ENCODE assay signal across 23 cellular contexts in genomic region chr11:60069471-60069870, GRCh38. TPM values are rescaled to one million over a fixed set of nuclear protein-coding genes. Genes with fewer than 3 reads are reported as not detected.
DNase-seq lines count a peak whose midpoint lies in the region; ATAC-seq, FAIRE-seq and TF ChIP-seq lines count a peak whose summit lies in the region.
"Had no signal": no experiment of that assay in that cellular context is flagged by ENCODE, and none has a peak within 500 bp of the region (broad histone marks: within the 10 kb centered on the region; RNA-seq: fewer than 3 reads in every experiment).

No MANE protein-coding gene starts in this region.

- H3K27me3 ChIP-seq in H1 (replicated peaks in 1 of 4; ENCODE audit: control insufficient read depth in 3 of 4, extremely low read depth in 1 of 4, insufficient read depth in 3 of 4, low read length in 3 of 4) (no peaks in the 10 kb centered on the region), foreskin keratinocyte (no peaks in the 10 kb centered on the region)
- H3K27me3 ChIP-seq: BLaER1 had no signal

- H2BK12ac ChIP-seq in H1 (ENCODE audit: low read depth, low read length), result no peak overlapping the region

- no peak overlapping the region for H3K14ac ChIP-seq in H1 (ENCODE audit: insufficient read length)

- no peak overlapping the region for H2BK15ac ChIP-seq in H1 (ENCODE audit: low read length)

- DNase-seq in activated T-cell treated with anti-CD3 and anti-CD28 coated beads, Interleukin-2, amount 50 U/mL, for 72 hours, result no peak
- no peak for DNase-seq in activated T-cell treated with anti-CD3 and anti-CD28 coated beads, Interleukin-2, amount 50 U/mL, for 1 hour
- DNase-seq in H1 (ENCODE audit: low read depth in 1 of 2, low spot score in 2 of 2) (no peak), foreskin keratinocyte (peak; percentile 8 to 58), renal cortical epithelial cell (ENCODE audit: low read depth) (peak; percentile 71)
- DNase-seq in activated CD8-positive, alpha-beta memory T cell treated with anti-CD3 and anti-CD28 coated beads, Interleukin-2, amount 50 U/mL, for 4 hours, result no peak
- DNase-seq: CD4-positive, alpha-beta memory T cell; DMS 273 treated with DMSO at 0.1 percent for 48 hours; GM23248; HCEC 1CT; IMR-90 had no signal

- peak overlapping the region; percentile 53 for H3K56ac ChIP-seq in H1 (replicated peaks; ENCODE audit: insufficient read length, low read depth, low read length)

- H2BK5ac ChIP-seq in H1 (ENCODE audit: low read depth, low read length), result no peak overlapping the region

- CTCF ChIA-PET in H1 (lab: Charles Lee; ENCODE audit: partially characterized antibody), result no interaction called here

- POLR2A ChIA-PET in H1 (lab: Charles Lee; ENCODE audit: partially characterized antibody), result no interaction called here

- H2BK120ac ChIP-seq in H1 (replicated peaks; ENCODE audit: low read depth, low read length), result no peak overlapping the region

- H3K4me2 ChIP-seq in H1 (ENCODE audit: insufficient read depth in 1 of 2, low read depth in 2 of 2, low read length in 2 of 2), result no peak overlapping the region
- H3K4me2 ChIP-seq: BLaER1 had no signal

- H2AK5ac ChIP-seq in H1 (ENCODE audit: low read depth, low read length), result no peak overlapping the region

- H4K5ac ChIP-seq in H1 (ENCODE audit: insufficient read length, low read depth, low read length), result no peak overlapping the region

- no peak for ATAC-seq in activated T-cell treated with anti-CD3 and anti-CD28 coated beads, Interleukin-2, amount 50 U/mL, for 72 hours (replicated peaks in 1 of 2)
- ATAC-seq in foreskin keratinocyte (no peak), GM19452 (IDR thresholded peaks at IDR 0.05; ENCODE audit: unreplicated experiment) (no peak), HG03135 (IDR thresholded peaks at IDR 0.05; ENCODE audit: unreplicated experiment) (no peak)

- no peaks in the 10 kb centered on the region for H4K20me1 ChIP-seq in H1 (replicated peaks in 1 of 2; ENCODE audit: control insufficient read depth in 1 of 2, insufficient read depth in 2 of 2, low read length in 2 of 2)
- H4K20me1 ChIP-seq: BLaER1 had no signal

- H3K9me3 ChIP-seq in H1 (ENCODE audit: insufficient read depth in 2 of 2, low read depth in 1 of 2, low read length in 1 of 2), result peaks cover 0 to 12% of the 10 kb centered on the region in 2 experiments; a peak in 1 of 4 replicates
- H3K9me3 ChIP-seq: BLaER1 had no signal

- H3K23ac ChIP-seq in H1 (ENCODE audit: insufficient read length), result no peak overlapping the region

- H3K79me2 ChIP-seq in H1 (ENCODE audit: control insufficient read depth in 1 of 2, insufficient read depth in 2 of 2, low read length in 2 of 2), result no peaks in the 10 kb centered on the region

- no peak for TF ChIP-seq POLR2A in H1 (IDR thresholded peaks at IDR 0.05; ENCODE audit: control extremely low read depth in 1 of 2, low read depth in 2 of 2, low read length in 2 of 2)

- no peak for TF ChIP-seq RAD21 in H1 (IDR thresholded peaks at IDR 0.05 in 1 of 2, conservative IDR thresholded peaks at IDR 0.05 in 1 of 2; ENCODE audit: low read depth in 2 of 2, low read length in 2 of 2)

- no peaks in the 10 kb centered on the region for H3K4me1 Mint-ChIP-seq in activated T-cell treated with anti-CD3 and anti-CD28 coated beads, Interleukin-2, amount 50 U/mL, for 72 hours (ENCODE audit: low read depth)
- H3K4me1 Mint-ChIP-seq: CD14-positive monocyte; CD4-positive, alpha-beta memory T cell had no signal

- no peaks in the 10 kb centered on the region for H3K36me3 Mint-ChIP-seq in activated T-cell treated with anti-CD3 and anti-CD28 coated beads, Interleukin-2, amount 50 U/mL, for 72 hours (ENCODE audit: insufficient read depth in 2 of 2)
- H3K36me3 Mint-ChIP-seq: CD4-positive, alpha-beta memory T cell had no signal

- no peak overlapping the region for H2AFZ ChIP-seq in H1 (ENCODE audit: low read length)
- H2AFZ ChIP-seq: GM23248 had no signal

- FAIRE-seq in H1 (lab: Jason Lieb, UNC), result no peak
- FAIRE-seq: G401.6, GM12891, GM19239, H54, HTR-8/SVneo had no signal

- no peak overlapping the region for H4K91ac ChIP-seq in H1 (replicated peaks; ENCODE audit: insufficient read length, low read length)

- H3K79me1 ChIP-seq in H1 (ENCODE audit: low read depth, low read length), result no peaks in the 10 kb centered on the region

- H3K27me3 Mint-ChIP-seq in activated T-cell treated with anti-CD3 and anti-CD28 coated beads, Interleukin-2, amount 50 U/mL, for 72 hours (ENCODE audit: low read depth), result peaks cover 9% of the 10 kb centered on the region

- H3K9ac ChIP-seq in H1 (replicated peaks in 1 of 4; ENCODE audit: extremely low read depth in 1 of 4, low read depth in 3 of 4, low read length in 3 of 4), result no peak overlapping the region
- H3K9ac ChIP-seq: BLaER1, GM23248 had no signal

- no peaks in the 10 kb centered on the region for H3K9me3 Mint-ChIP-seq in activated T-cell treated with anti-CD3 and anti-CD28 coated beads, Interleukin-2, amount 50 U/mL, for 72 hours

- TF ChIP-seq EP300 in H1 (IDR thresholded peaks at IDR 0.05; ENCODE audit: borderline replicate concordance in 1 of 2, low read depth in 2 of 2, low read length in 2 of 2), result no peak

- H2BK20ac ChIP-seq in H1 (ENCODE audit: low read length), result no peak overlapping the region

- TF ChIP-seq CTCF in H1 (IDR thresholded peaks at IDR 0.05; ENCODE audit: control extremely low read depth in 1 of 3, insufficient read depth in 1 of 3, low read depth in 1 of 3, low read length in 3 of 3) (no peak), foreskin keratinocyte (conservative IDR thresholded peaks at IDR 0.05) (no peak)

- H3K4me3 Mint-ChIP-seq in activated T-cell treated with anti-CD3 and anti-CD28 coated beads, Interleukin-2, amount 50 U/mL, for 72 hours, result no peak overlapping the region
- H3K4me3 Mint-ChIP-seq: CD14-positive monocyte; CD4-positive, alpha-beta memory T cell had no signal

- peak overlapping the region; percentile 10 for H3K27ac Mint-ChIP-seq in activated T-cell treated with anti-CD3 and anti-CD28 coated beads, Interleukin-2, amount 50 U/mL, for 72 hours
- H3K27ac Mint-ChIP-seq: CD14-positive monocyte; CD4-positive, alpha-beta memory T cell had no signal

- H3K4me1 ChIP-seq in H1 (replicated peaks in 1 of 4; ENCODE audit: control insufficient read depth in 3 of 4, insufficient read depth in 4 of 4, low read length in 3 of 4), result no peaks in the 10 kb centered on the region
- no peaks in the 10 kb centered on the region for H3K4me1 ChIP-seq in foreskin keratinocyte
- H3K4me1 ChIP-seq: BLaER1 had no signal

- H3K4ac ChIP-seq in H1 (replicated peaks; ENCODE audit: insufficient read length, low read depth, low read length), result no peak overlapping the region

- no peak overlapping the region for H3K27ac ChIP-seq in H1 (ENCODE audit: low read depth, low read length)
- no peak overlapping the region for H3K27ac ChIP-seq in foreskin keratinocyte
- H3K27ac ChIP-seq: 22Rv1, BLaER1, GM23248 had no signal

- no peak overlapping the region for H4K8ac ChIP-seq in H1 (ENCODE audit: extremely low read depth, insufficient read depth, low read length)

- H3K18ac ChIP-seq in H1 (ENCODE audit: extremely low read depth, low read length), result no peak overlapping the region

- H3K23me2 ChIP-seq in H1 (ENCODE audit: low read depth, low read length), result no peaks in the 10 kb centered on the region

- peaks cover 0 to 2% (median 0%) of the 10 kb centered on the region in 4 experiments; a peak in 1 of 8 replicates for H3K36me3 ChIP-seq in H1 (ENCODE audit: control insufficient read depth in 2 of 4, insufficient read depth in 4 of 4, low read length in 3 of 4)
- H3K36me3 ChIP-seq: BLaER1 had no signal

- H3K4me3 ChIP-seq in H1 (ENCODE audit: extremely low read depth in 1 of 4, insufficient read depth in 2 of 4, low read depth in 3 of 4, low read length in 4 of 4), result no peak overlapping the region
- H3K4me3 ChIP-seq: BLaER1, GM23248 had no signal

- 88% methylated on average over 2 of the region's 2 CpGs; no CpG with 5 or more reads in 1 of the 2 experiments for WGBS in H1 (ENCODE audit: extremely low coverage in 1 of 2, insufficient coverage in 1 of 2, insufficient read length in 1 of 2, insufficient replicate concordance in 2 of 2, low coverage in 1 of 2, low lambda C conversion rate in 2 of 2, missing lambda C conversion rate in 1 of 2), 2 experiments

RNA-seq across cellular contexts. Expression of gene MS4A3, which starts 13.0 kb away (rescaled TPM):
- total RNA-seq in activated T-cell treated with anti-CD3 and anti-CD28 coated beads, Interleukin-2, amount 50 U/mL, for 72 hours, result not detected
- not detected in 2 replicates for total RNA-seq in H1 (2021; fragmentation: NEBNext Ultra II Directional; extraction: Animal tissue kit (Norgen Biotek cat#: 25700))
- not detected in 2 replicates for polyA plus RNA-seq in H1 (2011; rRNA removed)
- not detected for polyA plus RNA-seq in H1 (2011; cell fraction: cytosol; rRNA removed)
- not detected for polyA plus RNA-seq in H1 (2011; cell fraction: nucleus; rRNA removed)
- polyA plus RNA-seq in H1 (2012, experiment 1 of 2), result not detected in 4 replicates
- polyA plus RNA-seq in H1 (2012, experiment 2 of 2), result not detected
- not detected for polyA plus RNA-seq in H1 (2013, experiment 1 of 2)
- not detected for polyA plus RNA-seq in H1 (2013, experiment 2 of 2)
- not detected in 2 replicates for polyA minus RNA-seq in H1 (2011; rRNA and poly(A)+ RNA removed)
- polyA minus RNA-seq in H1 (2011; cell fraction: cytosol; rRNA and poly(A)+ RNA removed), result not detected
- not detected for polyA minus RNA-seq in H1 (2011; cell fraction: nucleus; rRNA and poly(A)+ RNA removed)
- not detected in 2 replicates for total RNA-seq in foreskin keratinocyte
- polyA plus RNA-seq in foreskin keratinocyte, result not detected in 2 replicates
- total RNA-seq in renal cortical epithelial cell, result not detected in 2 replicates
- total RNA-seq: A673; CD4-positive, alpha-beta memory T cell; GM23248; IMR-90 had no signal
- polyA plus RNA-seq: AG04450, GM23248, IMR-90 had no signal

RNA-seq across cellular contexts. Expression of gene MS4A2, which starts 19.0 kb away (rescaled TPM):
- not detected for total RNA-seq in activated T-cell treated with anti-CD3 and anti-CD28 coated beads, Interleukin-2, amount 50 U/mL, for 72 hours
- not detected in 2 replicates for total RNA-seq in H1 (2021; fragmentation: NEBNext Ultra II Directional; extraction: Animal tissue kit (Norgen Biotek cat#: 25700))
- polyA plus RNA-seq in H1 (2011; rRNA removed) (not detected in 2 replicates), foreskin keratinocyte (not detected in 2 replicates)
- not detected for polyA plus RNA-seq in H1 (2011; cell fraction: cytosol; rRNA removed)
- polyA plus RNA-seq in H1 (2011; cell fraction: nucleus; rRNA removed), result not detected
- not detected in 4 replicates for polyA plus RNA-seq in H1 (2012, experiment 1 of 2)
- polyA plus RNA-seq in H1 (2012, experiment 2 of 2), result not detected
- polyA plus RNA-seq in H1 (2013, experiment 1 of 2), result not detected
- not detected for polyA plus RNA-seq in H1 (2013, experiment 2 of 2)
- not detected in 2 replicates for polyA minus RNA-seq in H1 (2011; rRNA and poly(A)+ RNA removed)
- polyA minus RNA-seq in H1 (2011; cell fraction: cytosol; rRNA and poly(A)+ RNA removed), result not detected
- polyA minus RNA-seq in H1 (2011; cell fraction: nucleus; rRNA and poly(A)+ RNA removed), result not detected
- total RNA-seq in foreskin keratinocyte (not detected in 2 replicates), renal cortical epithelial cell (not detected in 2 replicates)
- total RNA-seq: A673; CD4-positive, alpha-beta memory T cell; GM23248; IMR-90 had no signal
- polyA plus RNA-seq: AG04450; CD4-positive, alpha-beta memory T cell; GM23248; IMR-90 had no signal

RNA-seq across cellular contexts. Expression of gene OOSP2, which starts 29.3 kb away (rescaled TPM):
- total RNA-seq in activated T-cell treated with anti-CD3 and anti-CD28 coated beads, Interleukin-2, amount 50 U/mL, for 72 hours, result not detected
- not detected in 2 replicates for total RNA-seq in H1 (2021; fragmentation: NEBNext Ultra II Directional; extraction: Animal tissue kit (Norgen Biotek cat#: 25700))
- polyA plus RNA-seq in H1 (2011; rRNA removed), result not detected in 2 replicates
- polyA plus RNA-seq in H1 (2011; cell fraction: cytosol; rRNA removed), result not detected
- not detected for polyA plus RNA-seq in H1 (2011; cell fraction: nucleus; rRNA removed)
- not detected in 4 replicates for polyA plus RNA-seq in H1 (2012, experiment 1 of 2)
- not detected for polyA plus RNA-seq in H1 (2012, experiment 2 of 2)
- not detected for polyA plus RNA-seq in H1 (2013, experiment 1 of 2)
- polyA plus RNA-seq in H1 (2013, experiment 2 of 2), result not detected
- not detected in 2 replicates for polyA minus RNA-seq in H1 (2011; rRNA and poly(A)+ RNA removed)
- polyA minus RNA-seq in H1 (2011; cell fraction: cytosol; rRNA and poly(A)+ RNA removed), result not detected
- not detected for polyA minus RNA-seq in H1 (2011; cell fraction: nucleus; rRNA and poly(A)+ RNA removed)
- not detected in 2 replicates for total RNA-seq in foreskin keratinocyte
- not detected in 2 replicates for polyA plus RNA-seq in foreskin keratinocyte
- not detected in 2 replicates for total RNA-seq in renal cortical epithelial cell
- total RNA-seq: A673; CD4-positive, alpha-beta memory T cell; GM23248; IMR-90 had no signal
- polyA plus RNA-seq: AG04450; CD14-positive monocyte; CD4-positive, alpha-beta memory T cell; GM23248; IMR-90 had no signal

RNA-seq across cellular contexts. Expression of gene OOSP4B, which starts 52.5 kb away (rescaled TPM):
- not detected for total RNA-seq in activated T-cell treated with anti-CD3 and anti-CD28 coated beads, Interleukin-2, amount 50 U/mL, for 72 hours
- total RNA-seq in H1 (2021; fragmentation: NEBNext Ultra II Directional; extraction: Animal tissue kit (Norgen Biotek cat#: 25700)), result not detected in 2 replicates
- polyA plus RNA-seq in H1 (2011; rRNA removed) (not detected in 2 replicates), foreskin keratinocyte (not detected in 2 replicates)
- not detected for polyA plus RNA-seq in H1 (2011; cell fraction: cytosol; rRNA removed)
- not detected for polyA plus RNA-seq in H1 (2011; cell fraction: nucleus; rRNA removed)
- polyA plus RNA-seq in H1 (2012, experiment 1 of 2), result not detected in 4 replicates
- not detected for polyA plus RNA-seq in H1 (2012, experiment 2 of 2)
- polyA plus RNA-seq in H1 (2013, experiment 1 of 2), result not detected
- not detected for polyA plus RNA-seq in H1 (2013, experiment 2 of 2)
- not detected in 2 replicates for polyA minus RNA-seq in H1 (2011; rRNA and poly(A)+ RNA removed)
- not detected for polyA minus RNA-seq in H1 (2011; cell fraction: cytosol; rRNA and poly(A)+ RNA removed)
- polyA minus RNA-seq in H1 (2011; cell fraction: nucleus; rRNA and poly(A)+ RNA removed), result not detected
- total RNA-seq in foreskin keratinocyte (not detected in 2 replicates), renal cortical epithelial cell (not detected in 2 replicates)
- total RNA-seq: A673; CD4-positive, alpha-beta memory T cell; GM23248; IMR-90 had no signal
- polyA plus RNA-seq: AG04450; CD14-positive monocyte; CD4-positive, alpha-beta memory T cell; GM23248; IMR-90 had no signal

Comparison
In these comparisons a context has a peak if more than half of its experiments do, and no peak if none do; other contexts are left out.
1. DNase-seq: peak in foreskin keratinocyte (2 of 2) and renal cortical epithelial cell (single experiment); none in activated T-cell treated with anti-CD3 and anti-CD28 coated beads, Interleukin-2, amount 50 U/mL, for 72 hours (0 of 2), activated T-cell treated with anti-CD3 and anti-CD28 coated beads, Interleukin-2, amount 50 U/mL, for 1 hour (single experiment), H1 (0 of 2) and activated CD8-positive, alpha-beta memory T cell treated with anti-CD3 and anti-CD28 coated beads, Interleukin-2, amount 50 U/mL, for 4 hours (single experiment).